ENCODE assay signal across 8 cellular contexts in genomic region chrX:151488677-151489076, GRCh38.
DNase-seq lines count a peak whose midpoint lies in the region; ATAC-seq and TF ChIP-seq lines count a peak whose summit lies in the region.

No MANE protein-coding gene starts in this region.

- DNase-seq in COR-L47 (lab: John Stamatoyannopoulos, UW) (peak; percentile 13), MG63 (peak; percentile 17), esophagus squamous epithelium (lab: John Stamatoyannopoulos, UW) (no peak), cortex of kidney (lab: John Stamatoyannopoulos, UW) (no peak), NCI-H446 (lab: John Stamatoyannopoulos, UW) (no peak)
- DNase-seq in activated naive CD4-positive, alpha-beta T cell treated with anti-CD3 and anti-CD28 coated beads for 36 hours = peak; percentile 32
- no peak for DNase-seq in stimulated activated naive B cell treated with anti-CD40 and anti-IgM and Interleukin-4, amounts not matched to agents 10 μg/mL and 1 μg/mL and 100 μg/mL, for 72 hours

- no peak overlapping the region for H3K27ac Mint-ChIP-seq in activated naive CD4-positive, alpha-beta T cell treated with anti-CD3 and anti-CD28 coated beads for 36 hours
- H3K27ac Mint-ChIP-seq in stimulated activated naive B cell treated with anti-CD40 and anti-IgM and Interleukin-4, amounts not matched to agents 10 μg/mL and 1 μg/mL and 100 μg/mL, for 72 hours = no peak overlapping the region

- no peaks in the 10 kb centered on the region for H3K4me1 Mint-ChIP-seq in activated naive CD4-positive, alpha-beta T cell treated with anti-CD3 and anti-CD28 coated beads for 36 hours (ENCODE audit: low read depth)
- H3K4me1 Mint-ChIP-seq in stimulated activated naive B cell treated with anti-CD40 and anti-IgM and Interleukin-4, amounts not matched to agents 10 μg/mL and 1 μg/mL and 100 μg/mL, for 72 hours = peaks cover 0 to 5% of the 10 kb centered on the region in 2 donors

- peak; percentile 67 for ATAC-seq in GM19324 (IDR thresholded peaks at IDR 0.05; ENCODE audit: low FRiP score, unreplicated experiment)
- peak; percentile 58 to 67 for ATAC-seq in stimulated activated naive B cell treated with anti-CD40 and anti-IgM and Interleukin-4, amounts not matched to agents 10 μg/mL and 1 μg/mL and 100 μg/mL, for 72 hours (replicated peaks)

- TF ChIP-seq POLR2A in esophagus squamous epithelium (IDR thresholded peaks at IDR 0.05) = no peak

- peak in 3 of 6 experiments; percentile 7 to 34 (median 23) for TF ChIP-seq CTCF in esophagus squamous epithelium (IDR thresholded peaks at IDR 0.05)

- H3K36me3 Mint-ChIP-seq in activated naive CD4-positive, alpha-beta T cell treated with anti-CD3 and anti-CD28 coated beads for 36 hours (ENCODE audit: low read depth) = no peaks in the 10 kb centered on the region
- H3K36me3 Mint-ChIP-seq in stimulated activated naive B cell treated with anti-CD40 and anti-IgM and Interleukin-4, amounts not matched to agents 10 μg/mL and 1 μg/mL and 100 μg/mL, for 72 hours = no peaks in the 10 kb centered on the region

- H3K27me3 ChIP-seq in MG63 (no peaks in the 10 kb centered on the region), esophagus squamous epithelium (no peaks in the 10 kb centered on the region)

- no peak overlapping the region for H3K27ac ChIP-seq in esophagus squamous epithelium

- intact Hi-C loops in activated naive CD4-positive, alpha-beta T cell treated with anti-CD3 and anti-CD28 coated beads for 36 hours (cut with micrococcal nuclease) = loop anchor here (1.0 kb wide), 1 partner anchor 337 kb away; no protein-coding TSS in a partner anchor
- intact Hi-C loops in esophagus squamous epithelium (cut with DNase I) = no loop called here

- H3K4me1 ChIP-seq in esophagus squamous epithelium = no peaks in the 10 kb centered on the region

- H3K36me3 ChIP-seq in MG63 (no peaks in the 10 kb centered on the region), esophagus squamous epithelium (no peaks in the 10 kb centered on the region)

- no peaks in the 10 kb centered on the region for H3K9me3 ChIP-seq in MG63
- no peaks in the 10 kb centered on the region for H3K9me3 ChIP-seq in esophagus squamous epithelium

- no peaks in the 10 kb centered on the region for H3K9me3 Mint-ChIP-seq in activated naive CD4-positive, alpha-beta T cell treated with anti-CD3 and anti-CD28 coated beads for 36 hours
- H3K9me3 Mint-ChIP-seq in stimulated activated naive B cell treated with anti-CD40 and anti-IgM and Interleukin-4, amounts not matched to agents 10 μg/mL and 1 μg/mL and 100 μg/mL, for 72 hours = peaks cover 0 to 2% of the 10 kb centered on the region in 2 donors

- H3K4me3 ChIP-seq in MG63 (no peak overlapping the region), esophagus squamous epithelium (no peak overlapping the region)

- no peak overlapping the region for H3K4me3 Mint-ChIP-seq in activated naive CD4-positive, alpha-beta T cell treated with anti-CD3 and anti-CD28 coated beads for 36 hours
- no peak overlapping the region for H3K4me3 Mint-ChIP-seq in stimulated activated naive B cell treated with anti-CD40 and anti-IgM and Interleukin-4, amounts not matched to agents 10 μg/mL and 1 μg/mL and 100 μg/mL, for 72 hours

- WGBS in esophagus squamous epithelium, 2 donors = 29 to 30% methylated on average over 1 to 2 of the region's 2 CpGs

- no peaks in the 10 kb centered on the region for H3K27me3 Mint-ChIP-seq in activated naive CD4-positive, alpha-beta T cell treated with anti-CD3 and anti-CD28 coated beads for 36 hours (ENCODE audit: low read depth)
- peaks cover 0 to 3% of the 10 kb centered on the region in 2 donors for H3K27me3 Mint-ChIP-seq in stimulated activated naive B cell treated with anti-CD40 and anti-IgM and Interleukin-4, amounts not matched to agents 10 μg/mL and 1 μg/mL and 100 μg/mL, for 72 hours

- CTCF ChIA-PET in activated naive CD4-positive, alpha-beta T cell treated with anti-CD3 and anti-CD28 coated beads for 36 hours (lab: Charles Lee) = interaction anchor here (1.3 kb wide), 1 partner anchor 335 kb away, joined by 3 read pairs; no protein-coding TSS in a partner anchor

Comparison
In these comparisons a context has a peak if more than half of its experiments do, and no peak if none do; other contexts are left out.
1. DNase-seq: peak in COR-L47 (single experiment), MG63 (single experiment) and activated naive CD4-positive, alpha-beta T cell treated with anti-CD3 and anti-CD28 coated beads for 36 hours (single experiment); none in stimulated activated naive B cell treated with anti-CD40 and anti-IgM and Interleukin-4, amounts not matched to agents 10 μg/mL and 1 μg/mL and 100 μg/mL, for 72 hours (single experiment), esophagus squamous epithelium (single experiment), cortex of kidney (single experiment) and NCI-H446 (0 of 2).